19 cellular contexts compared by ENCODE assay signal in genomic region chr3:65595222-65595996, GRCh38.
DNase-seq lines count a peak whose midpoint lies in the region; ATAC-seq, FAIRE-seq and TF ChIP-seq lines count a peak whose summit lies in the region.
"Had no signal": no experiment of that assay in that cellular context is flagged by ENCODE, and none has a peak within 500 bp of the region (broad histone marks: within the 10 kb centered on the region; RNA-seq: fewer than 3 reads in every experiment).

No MANE protein-coding gene starts in this region.

- H3K18ac ChIP-seq in mesendoderm (ENCODE audit: low read length), result peak overlapping the region; percentile 80

- H3K56ac ChIP-seq in mesendoderm (ENCODE audit: low read length), result peak overlapping the region; percentile 54

- peaks cover 20% of the 10 kb centered on the region for H3K79me2 ChIP-seq in mesendoderm (ENCODE audit: control insufficient read depth, insufficient read depth, low read length)

- H4K5ac ChIP-seq in mesendoderm (ENCODE audit: low read length), result no peak overlapping the region

- no peak for TF ChIP-seq CTCF in kidney (IDR thresholded peaks at IDR 0.05; ENCODE audit: borderline replicate concordance, extremely low read depth, insufficient read depth)

- H4K8ac ChIP-seq in mesendoderm (ENCODE audit: low read depth, low read length), result peak overlapping the region; percentile 39

- H2BK5ac ChIP-seq in mesendoderm (ENCODE audit: low read length), result no peak overlapping the region

- no peaks in the 10 kb centered on the region for H3K9me3 ChIP-seq in kidney (ENCODE audit: control insufficient read depth in 1 of 2, low read length in 2 of 2)
- H3K9me3 ChIP-seq: upper lobe of right lung had no signal

- H3K4me3 Mint-ChIP-seq in activated T-cell treated with anti-CD3 and anti-CD28 coated beads, Interleukin-2, amount 50 U/mL, for 72 hours, result no peak overlapping the region
- H3K4me3 Mint-ChIP-seq: activated B cell treated with CpG ODN at 0.5 μM for 24 hours; stimulated activated naive B cell treated with anti-CD40 and anti-IgM and Interleukin-4, amounts not matched to agents 10 μg/mL and 1 μg/mL and 100 μg/mL, for 72 hours had no signal

- peak overlapping the region; percentile 28 for H3K9ac ChIP-seq in mesendoderm (ENCODE audit: low read length)
- no peak overlapping the region for H3K9ac ChIP-seq in kidney (ENCODE audit: low read length in 2 of 2)

- no peak overlapping the region for H2BK15ac ChIP-seq in mesendoderm (replicated peaks; ENCODE audit: low read depth)

- H3K36me3 Mint-ChIP-seq in activated T-cell treated with anti-CD3 and anti-CD28 coated beads, Interleukin-2, amount 50 U/mL, for 72 hours (ENCODE audit: insufficient read depth in 2 of 2), result no peaks in the 10 kb centered on the region

- intact Hi-C loops in kidney (cut with DNase I), result no loop called here

- peaks cover 6% of the 10 kb centered on the region for H3K4me1 ChIP-seq in mesendoderm (ENCODE audit: control insufficient read depth, low read depth, low read length)
- H3K4me1 ChIP-seq in kidney (ENCODE audit: control insufficient read depth in 1 of 2, insufficient read depth in 1 of 2, low read depth in 1 of 2, low read length in 2 of 2), result peaks cover 0 to 3% of the 10 kb centered on the region in 2 donors
- H3K4me1 ChIP-seq: upper lobe of right lung had no signal

- no peak for FAIRE-seq in kidney (lab: Jason Lieb, UNC)

- ATAC-seq in GM18867 (IDR thresholded peaks at IDR 0.05; ENCODE audit: unreplicated experiment) (no peak), HG03097 (IDR thresholded peaks at IDR 0.05; ENCODE audit: low FRiP score, unreplicated experiment) (no peak)
- ATAC-seq in activated T-cell treated with anti-CD3 and anti-CD28 coated beads, Interleukin-2, amount 50 U/mL, for 72 hours (replicated peaks in 1 of 2), result no peak
- ATAC-seq: HCT116; Panc1; stimulated activated naive B cell treated with anti-CD40 and anti-IgM and Interleukin-4, amounts not matched to agents 10 μg/mL and 1 μg/mL and 100 μg/mL, for 72 hours; upper lobe of right lung had no signal

- no peak overlapping the region for H3K4me3 ChIP-seq in mesendoderm (ENCODE audit: low read length)
- no peak overlapping the region for H3K4me3 ChIP-seq in kidney (ENCODE audit: low read length in 2 of 2)
- H3K4me3 ChIP-seq: upper lobe of right lung had no signal

- peak overlapping the region; percentile 38 for H2BK120ac ChIP-seq in mesendoderm (ENCODE audit: low read depth, low read length)

- peak overlapping the region; percentile 16 for H3K4me2 ChIP-seq in mesendoderm (ENCODE audit: low read length)

- H3K4me1 Mint-ChIP-seq in activated T-cell treated with anti-CD3 and anti-CD28 coated beads, Interleukin-2, amount 50 U/mL, for 72 hours (ENCODE audit: low read depth), result no peaks in the 10 kb centered on the region
- H3K4me1 Mint-ChIP-seq: activated B cell treated with CpG ODN at 0.5 μM for 24 hours; stimulated activated naive B cell treated with anti-CD40 and anti-IgM and Interleukin-4, amounts not matched to agents 10 μg/mL and 1 μg/mL and 100 μg/mL, for 72 hours had no signal

- no peaks in the 10 kb centered on the region for H3K36me3 ChIP-seq in mesendoderm (ENCODE audit: control insufficient read depth, insufficient read depth, low read length)
- H3K36me3 ChIP-seq in kidney (ENCODE audit: control insufficient read depth in 1 of 2, insufficient read depth in 2 of 2, low read length in 2 of 2), result no peaks in the 10 kb centered on the region
- H3K36me3 ChIP-seq: upper lobe of right lung had no signal

- DNase-seq in Ammon's horn (ENCODE audit: low spot score), result peak; percentile 38
- peak; percentile 2 for DNase-seq in NCI-H1092 (lab: John Stamatoyannopoulos, UW)
- peak in 4 of 61 donors; percentile 1 to 10 (median 4) for DNase-seq in caudate nucleus (lab: John Stamatoyannopoulos, UW)
- peak; percentile 44 for DNase-seq in mesendoderm
- no peak for DNase-seq in activated T-cell treated with anti-CD3 and anti-CD28 coated beads, Interleukin-2, amount 50 U/mL, for 72 hours
- no peak for DNase-seq in kidney
- DNase-seq: ACHN; activated B cell treated with CpG ODN at 0.5 μM for 24 hours; activated effector memory CD4-positive, alpha-beta T cell treated with anti-CD3 and anti-CD28 coated beads, Interleukin-2, amount 50 U/mL, for 16 hours; KG1; kidney glomerular epithelial cell; NCI-H1436; NCI-H510A; stimulated activated naive B cell treated with anti-CD40 and anti-IgM and Interleukin-4, amounts not matched to agents 10 μg/mL and 1 μg/mL and 100 μg/mL, for 72 hours; upper lobe of right lung had no signal

- WGBS in mesendoderm (ENCODE audit: extremely low coverage, insufficient coverage, low lambda C conversion rate), result no CpG with 5 or more reads among the region's 8 CpGs

- H3K27ac Mint-ChIP-seq in activated T-cell treated with anti-CD3 and anti-CD28 coated beads, Interleukin-2, amount 50 U/mL, for 72 hours, result no peak overlapping the region
- H3K27ac Mint-ChIP-seq: activated B cell treated with CpG ODN at 0.5 μM for 24 hours; stimulated activated naive B cell treated with anti-CD40 and anti-IgM and Interleukin-4, amounts not matched to agents 10 μg/mL and 1 μg/mL and 100 μg/mL, for 72 hours had no signal

- H3K9me3 Mint-ChIP-seq in activated T-cell treated with anti-CD3 and anti-CD28 coated beads, Interleukin-2, amount 50 U/mL, for 72 hours, result peaks cover 2 to 5% of the 10 kb centered on the region in 2 donors
- H3K9me3 Mint-ChIP-seq: activated B cell treated with CpG ODN at 0.5 μM for 24 hours had no signal

- H2AK5ac ChIP-seq in mesendoderm (ENCODE audit: low read length), result no peak overlapping the region

- H3K27me3 Mint-ChIP-seq in activated T-cell treated with anti-CD3 and anti-CD28 coated beads, Interleukin-2, amount 50 U/mL, for 72 hours (ENCODE audit: low read depth), result peaks cover 16% of the 10 kb centered on the region

- no peak overlapping the region for H3K23ac ChIP-seq in mesendoderm (ENCODE audit: low read length)

- H3K27me3 ChIP-seq in mesendoderm (ENCODE audit: insufficient read depth, low read length, poor library complexity), result no peaks in the 10 kb centered on the region
- H3K27me3 ChIP-seq: upper lobe of right lung had no signal

- peak overlapping the region; percentile 36 for H3K4ac ChIP-seq in mesendoderm (ENCODE audit: low read depth, low read length)

- H3K79me1 ChIP-seq in mesendoderm (ENCODE audit: low read length), result peaks cover 5% of the 10 kb centered on the region

- H3K27ac ChIP-seq in caudate nucleus (ENCODE audit: low read depth, low read length), result peak overlapping the region; percentile 4
- no peak overlapping the region for H3K27ac ChIP-seq in mesendoderm (ENCODE audit: low read depth, low read length)
- no peak overlapping the region for H3K27ac ChIP-seq in kidney (ENCODE audit: low read depth in 2 of 2, low read length in 2 of 2)
- H3K27ac ChIP-seq: upper lobe of right lung had no signal

Comparison
In these comparisons a context has a peak if more than half of its experiments do, and no peak if none do; other contexts are left out.
1. DNase-seq: peak in Ammon's horn (single experiment), NCI-H1092 (single experiment) and mesendoderm (single experiment); none in activated T-cell treated with anti-CD3 and anti-CD28 coated beads, Interleukin-2, amount 50 U/mL, for 72 hours (0 of 2) and kidney (single experiment).